In genomic region chr4:37662861-37663390, GRCh38 we compare ENCODE assay signal across 10 cellular contexts. TPM values are rescaled to one million over a fixed set of nuclear protein-coding genes. Genes with fewer than 3 reads are reported as not detected.
DNase-seq lines count a peak whose midpoint lies in the region; ATAC-seq, FAIRE-seq and TF ChIP-seq lines count a peak whose summit lies in the region.
"Had no signal": no experiment of that assay in that cellular context is flagged by ENCODE, and none has a peak within 500 bp of the region (broad histone marks: within the 10 kb centered on the region; RNA-seq: fewer than 3 reads in every experiment).

No MANE protein-coding gene starts in this region.

- in situ Hi-C loops in K562 (cut with MboI), result no loop called here

- no peak overlapping the region for H2AFZ ChIP-seq in K562 (ENCODE audit: low read depth, low read length)

- H3K4me1 ChIP-seq in HUES48 (ENCODE audit: control insufficient read depth, insufficient read depth, low read length), result peaks cover 46% of the 10 kb centered on the region
- no peaks in the 10 kb centered on the region; a peak in 1 of 5 replicates for H3K4me1 ChIP-seq in K562 (replicated peaks in 1 of 2; ENCODE audit: control insufficient read depth in 2 of 2, insufficient read depth in 2 of 2, low read length in 2 of 2)
- peaks cover 61 to 79% (median 73%) of the 10 kb centered on the region in 3 donors for H3K4me1 ChIP-seq in skeletal muscle tissue (ENCODE audit: control insufficient read depth in 3 of 3, insufficient read depth in 3 of 3, low read length in 3 of 3)

- DNase-seq in K562 (ENCODE audit: extremely low read depth in 1 of 4, low spot score in 3 of 4) (no peak), iPS-NIHi11 (ENCODE audit: low spot score) (peak; percentile 41), SIG-M5 treated with dmso at 0.1 percent for 504 hours (lab: John Stamatoyannopoulos, UW; ENCODE audit: unreplicated experiment) (no peak), frontal cortex (ENCODE audit: low spot score in 2 of 2) (no peak)
- DNase-seq: DMS153, NCI-H524 treated with DMSO at 0.1 percent for 48 hours had no signal

- H4K20me1 ChIP-seq in K562 (replicated peaks; ENCODE audit: control insufficient read depth, insufficient read depth, low read length), result no peaks in the 10 kb centered on the region; the same call in 1 of the 2 replicates

- H3K27me3 ChIP-seq in HUES48 (ENCODE audit: control insufficient read depth, insufficient read depth, low read length) (no peaks in the 10 kb centered on the region), K562 (ENCODE audit: control insufficient read depth in 2 of 2, insufficient read depth in 2 of 2, low read length in 2 of 2) (peaks cover 0 to 4% of the 10 kb centered on the region in 2 experiments; a peak in 1 of 5 replicates), skeletal muscle tissue (ENCODE audit: control insufficient read depth in 3 of 3, insufficient read depth in 3 of 3, low read length in 3 of 3) (no peaks in the 10 kb centered on the region)

- POLR2A ChIA-PET in K562 (lab: Yijun Ruan, JAX), result no interaction called here

- H3K27ac ChIP-seq in HUES48 (ENCODE audit: low read depth, low read length) (peak overlapping the region; percentile 65), K562 (ENCODE audit: extremely low read depth, low read depth, low read length) (no peak overlapping the region; the same call in 2 of the 3 replicates), skeletal muscle tissue (ENCODE audit: low read depth, low read length) (peak overlapping the region; percentile 83)

- FAIRE-seq in K562 (lab: Jason Lieb, UNC) (no peak), frontal cortex (lab: Jason Lieb, UNC) (no peak)

- no peak overlapping the region for H3K9ac ChIP-seq in HUES48 (ENCODE audit: low read depth, low read length)
- H3K9ac ChIP-seq in K562 (ENCODE audit: insufficient read depth in 1 of 2, low read depth in 2 of 2, low read length in 2 of 2), result no peak overlapping the region
- H3K9ac ChIP-seq in skeletal muscle tissue (ENCODE audit: low read depth in 1 of 3, low read length in 3 of 3), result peak overlapping the region in 2 of 3 donors; percentile 15 to 61

- no TSS peak for BruUV-seq in K562 (replicated peaks; lab: Mats Ljungman, UMichigan)

- no peak for TF ChIP-seq RAD21 in K562 (CRISPR knock-in tag; conservative IDR thresholded peaks at IDR 0.05 in 1 of 2, IDR thresholded peaks at IDR 0.05 in 1 of 2)

- H3K36me3 ChIP-seq in HUES48 (ENCODE audit: control insufficient read depth, insufficient read depth, low read length), result no peaks in the 10 kb centered on the region
- no peaks in the 10 kb centered on the region for H3K36me3 ChIP-seq in K562 (ENCODE audit: control insufficient read depth, insufficient read depth, low read length)
- H3K36me3 ChIP-seq in skeletal muscle tissue (ENCODE audit: control insufficient read depth in 3 of 3, insufficient read depth in 3 of 3, low read length in 3 of 3), result no peaks in the 10 kb centered on the region

- no peak for TF ChIP-seq EP300 in K562 (IDR thresholded peaks at IDR 0.05; ENCODE audit: low read length)

- no peak for TF ChIP-seq CTCF in K562 (IDR thresholded peaks at IDR 0.05 in 2 of 3, conservative IDR thresholded peaks at IDR 0.05 in 1 of 3; ENCODE audit: insufficient read depth in 2 of 3, low read depth in 1 of 3, low read length in 3 of 3)

- no peak overlapping the region for H3K4me2 ChIP-seq in K562 (ENCODE audit: insufficient read depth, low read length)

- H3K4me3 ChIP-seq in HUES48 (ENCODE audit: low read depth, low read length), result no peak overlapping the region
- no peak overlapping the region for H3K4me3 ChIP-seq in K562
- H3K4me3 ChIP-seq in skeletal muscle tissue (ENCODE audit: low read length in 3 of 3), result peak overlapping the region; percentile 8 to 49 (median 38)

- no peak for TF ChIP-seq POLR2A in K562 (conservative IDR thresholded peaks at IDR 0.05)

- H3K9me3 ChIP-seq in HUES48 (ENCODE audit: control insufficient read depth, insufficient read depth, low read length) (no peaks in the 10 kb centered on the region), K562 (replicated peaks; ENCODE audit: control insufficient read depth, insufficient read depth, low read depth, low read length) (no peaks in the 10 kb centered on the region), skeletal muscle tissue (ENCODE audit: control insufficient read depth in 3 of 3, low read length in 3 of 3) (no peaks in the 10 kb centered on the region)

- no peaks in the 10 kb centered on the region for H3K79me2 ChIP-seq in K562 (ENCODE audit: control insufficient read depth, insufficient read depth, low read length)

- H3K9me1 ChIP-seq in K562 (ENCODE audit: control insufficient read depth, insufficient read depth, low read length), result no peaks in the 10 kb centered on the region

- intact Hi-C loops in K562 (cut with micrococcal nuclease), result no loop called here

- WGBS in K562 (ENCODE audit: insufficient coverage, low coverage, missing lambda C conversion rate), result 4% methylated on average over 5 of the region's 5 CpGs

- no peak for ATAC-seq in K562
- no peak for ATAC-seq in HG02981 (IDR thresholded peaks at IDR 0.05; ENCODE audit: unreplicated experiment)
- no peak for ATAC-seq in GM18498 (IDR thresholded peaks at IDR 0.05; ENCODE audit: unreplicated experiment)

- CTCF ChIA-PET in K562 (lab: Yijun Ruan, JAX; ENCODE audit: low intra/inter-chr PET ratio), result no interaction called here

TF ChIP-seq in K562, 482 proteins besides CTCF, POLR2A, EP300 and RAD21:
- TF ChIP-seq, protein P1, sequence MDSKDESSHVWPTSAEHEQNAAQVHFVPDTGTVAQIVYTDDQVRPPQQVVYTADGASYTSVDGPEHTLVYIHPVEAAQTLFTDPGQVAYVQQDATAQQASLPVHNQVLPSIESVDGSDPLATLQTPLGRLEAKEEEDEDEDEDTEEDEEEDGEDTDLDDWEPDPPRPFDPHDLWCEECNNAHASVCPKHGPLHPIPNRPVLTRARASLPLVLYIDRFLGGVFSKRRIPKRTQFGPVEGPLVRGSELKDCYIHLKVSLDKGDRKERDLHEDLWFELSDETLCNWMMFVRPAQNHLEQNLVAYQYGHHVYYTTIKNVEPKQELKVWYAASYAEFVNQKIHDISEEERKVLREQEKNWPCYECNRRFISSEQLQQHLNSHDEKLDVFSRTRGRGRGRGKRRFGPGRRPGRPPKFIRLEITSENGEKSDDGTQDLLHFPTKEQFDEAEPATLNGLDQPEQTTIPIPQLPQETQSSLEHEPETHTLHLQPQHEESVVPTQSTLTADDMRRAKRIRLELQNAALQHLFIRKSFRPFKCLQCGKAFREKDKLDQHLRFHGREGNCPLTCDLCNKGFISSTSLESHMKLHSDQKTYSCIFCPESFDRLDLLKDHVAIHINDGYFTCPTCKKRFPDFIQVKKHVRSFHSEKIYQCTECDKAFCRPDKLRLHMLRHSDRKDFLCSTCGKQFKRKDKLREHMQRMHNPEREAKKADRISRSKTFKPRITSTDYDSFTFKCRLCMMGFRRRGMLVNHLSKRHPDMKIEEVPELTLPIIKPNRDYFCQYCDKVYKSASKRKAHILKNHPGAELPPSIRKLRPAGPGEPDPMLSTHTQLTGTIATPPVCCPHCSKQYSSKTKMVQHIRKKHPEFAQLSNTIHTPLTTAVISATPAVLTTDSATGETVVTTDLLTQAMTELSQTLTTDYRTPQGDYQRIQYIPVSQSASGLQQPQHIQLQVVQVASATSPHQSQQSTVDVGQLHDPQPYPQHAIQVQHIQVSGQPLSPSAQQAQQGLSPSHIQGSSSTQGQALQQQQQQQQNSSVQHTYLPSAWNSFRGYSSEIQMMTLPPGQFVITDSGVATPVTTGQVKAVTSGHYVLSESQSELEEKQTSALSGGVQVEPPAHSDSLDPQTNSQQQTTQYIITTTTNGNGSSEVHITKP (IDR thresholded peaks at IDR 0.05; ENCODE audit: partially characterized antibody), result peak; percentile 31
- no peak for TF ChIP-seq RB1 (IDR thresholded peaks at IDR 0.05; ENCODE audit: low read depth)

RNA-seq across cellular contexts. Expression of gene RELL1, which starts 23.2 kb away (rescaled TPM):
- total RNA-seq in K562 (2011; cell fraction: chromatin; rRNA removed; ENCODE audit: low replicate concordance), result 2.9 and 3.0 TPM in 2 replicates
- total RNA-seq in K562 (2011; cell fraction: nucleolus; rRNA removed), result 2.3 and 4.3 TPM in 2 replicates
- total RNA-seq in K562 (2011; cell fraction: nucleoplasm; rRNA removed), result 5.0 and 5.3 TPM in 2 replicates
- total RNA-seq in K562 (2014; rRNA removed) (3.5 and 4.1 TPM in 2 replicates), K562 (2014; rRNA removed; fragmentation: Illumina TruSeq; extraction: Trizol) (1.5 and 1.9 TPM in 2 replicates), K562 (2015; rRNA removed; fragmentation: Illumina TruSeq; extraction: Trizol) (1.8 and 2.0 TPM in 2 replicates), K562 (2021) (2.0 and 2.3 TPM in 2 replicates), skeletal muscle tissue (82.5 TPM), frontal cortex (38.7 TPM)
- polyA plus RNA-seq in K562 (2011; rRNA removed) (0.75 and 1.2 TPM in 2 replicates), K562 (2014; fragmentation: Illumina TruSeq; extraction: Trizol) (0.52 and 0.61 TPM in 2 replicates), K562 (2014; fragmentation: Nextera tagmentation; extraction: Ambion mirVana) (under 1 TPM in 1 of 2 experiments, not detected in 1; 0.06 TPM), K562 (2014; rRNA removed) (1.4 and 1.8 TPM in 2 replicates)
- polyA plus RNA-seq in K562 (2011; cell fraction: cytosol; rRNA removed), result 0.73 and 1.2 TPM in 2 replicates
- 0.98 and 1.2 TPM in 2 replicates for polyA plus RNA-seq in K562 (2011; cell fraction: nucleus; rRNA removed)
- 0.48 TPM in 2 replicates for polyA plus RNA-seq in K562 (2012)
- polyA minus RNA-seq in K562 (2011; rRNA and poly(A)+ RNA removed), result 3.3 and 3.4 TPM in 2 replicates
- 1.9 and 2.3 TPM in 2 replicates for polyA minus RNA-seq in K562 (2011; cell fraction: cytosol; rRNA and poly(A)+ RNA removed)
- 1.1 and 1.2 TPM in 2 replicates for polyA minus RNA-seq in K562 (2011; cell fraction: nucleus; rRNA and poly(A)+ RNA removed)

Comparison
In these comparisons a context has a peak if more than half of its experiments do, and no peak if none do; other contexts are left out.
1. H3K4me3 ChIP-seq: peak in skeletal muscle tissue (3 of 3); none in HUES48 (single experiment) and K562 (single experiment).
2. H3K9ac ChIP-seq: peak in skeletal muscle tissue (2 of 3); none in HUES48 (single experiment) and K562 (0 of 2).